In genomic region chr3:149224736-149225594, GRCh38 we compare ENCODE assay signal across 8 cellular contexts. TPM values are rescaled to one million over a fixed set of nuclear protein-coding genes. Genes with fewer than 3 reads are reported as not detected.
DNase-seq lines count a peak whose midpoint lies in the region; ATAC-seq lines count a peak whose summit lies in the region.

No MANE protein-coding gene starts in this region.

- DNase-seq in activated naive CD4-positive, alpha-beta T cell treated with Interleukin-2 at 50 U/mL for 16 hours, result peak; percentile 15
- DNase-seq in activated naive CD4-positive, alpha-beta T cell treated with anti-CD3 and anti-CD28 coated beads, Interleukin-2, amount 50 U/mL, for 16 hours, result no peak
- peak; percentile 70 for DNase-seq in NCI-H460 (ENCODE audit: extremely low read depth, low read depth)
- peak; percentile 70 for DNase-seq in islet precursor cell
- DNase-seq in stimulated activated CD8-positive, alpha-beta memory T cell treated with anti-CD3 and anti-CD28 coated beads, Interleukin-4, amount 100 ng/mL, for 48 hours, result peak; percentile 35
- no peak for DNase-seq in Ammon's horn (ENCODE audit: low spot score)

- H3K27ac ChIP-seq in angular gyrus (ENCODE audit: low read depth, low read length), result peak overlapping the region; percentile 37

- ATAC-seq in HG02763 (IDR thresholded peaks at IDR 0.05; ENCODE audit: unreplicated experiment), result peak; percentile 96

RNA-seq across cellular contexts. Expression of gene CP, which starts 3.3 kb away (rescaled TPM):
- total RNA-seq in NCI-H460 (2014; rRNA removed; shearing (Covaris generic)), result 6.2 TPM in 2 replicates
- polyA plus RNA-seq in NCI-H460 (2014; cell fraction: nucleus; rRNA removed), result 0.48 and 1.7 TPM in 2 replicates

Comparison
In these comparisons a context has a peak if more than half of its experiments do, and no peak if none do; other contexts are left out.
1. DNase-seq: peak in activated naive CD4-positive, alpha-beta T cell treated with Interleukin-2 at 50 U/mL for 16 hours (single experiment), NCI-H460 (single experiment), islet precursor cell (single experiment) and stimulated activated CD8-positive, alpha-beta memory T cell treated with anti-CD3 and anti-CD28 coated beads, Interleukin-4, amount 100 ng/mL, for 48 hours (single experiment); none in activated naive CD4-positive, alpha-beta T cell treated with anti-CD3 and anti-CD28 coated beads, Interleukin-2, amount 50 U/mL, for 16 hours (single experiment) and Ammon's horn (single experiment).